In the genomic region with DNA sequence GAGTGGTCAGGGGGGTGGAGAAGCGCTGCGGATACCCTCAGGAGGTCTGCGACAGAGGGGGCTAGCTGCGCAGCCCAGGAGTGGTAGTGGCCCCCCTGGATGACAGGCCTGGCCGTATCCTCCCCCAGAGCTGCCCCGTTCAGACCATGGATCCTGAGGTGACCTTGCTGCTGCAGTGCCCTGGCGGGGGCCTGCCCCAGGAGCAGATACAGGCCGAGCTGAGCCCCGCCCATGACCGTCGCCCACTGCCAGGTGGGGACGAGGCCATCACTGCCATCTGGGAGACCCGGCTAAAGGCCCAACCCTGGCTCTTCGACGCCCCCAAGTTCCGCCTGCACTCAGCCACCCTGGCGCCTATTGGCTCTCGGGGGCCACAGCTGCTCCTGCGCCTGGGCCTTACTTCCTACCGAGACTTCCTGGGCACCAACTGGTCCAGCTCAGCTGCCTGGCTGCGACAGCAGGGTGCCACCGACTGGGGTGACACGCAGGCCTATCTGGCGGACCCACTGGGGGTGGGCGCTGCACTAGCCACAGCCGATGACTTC, we compare ENCODE assay signal across 8 cellular contexts. TPM values are rescaled to one million over a fixed set of nuclear protein-coding genes. Genes with fewer than 3 reads are reported as not detected.
A peak's percentile ranks its signal among the peaks of the same experiment; 100 is the strongest.
DNase-seq lines count a peak whose midpoint lies in the region; ATAC-seq and TF ChIP-seq lines count a peak whose summit lies in the region.

No MANE protein-coding gene starts in this region.

- WGBS in psoas muscle, 3 donors = 6 to 13% (median 9%) methylated on average over 22 to 26 of the region's 26 CpGs

- BruUV-seq in OCI-LY7 (replicated peaks; lab: Mats Ljungman, UMichigan) = TSS peak; percentile 32

- H3K9me2 ChIP-seq in OCI-LY7 (ENCODE audit: insufficient read depth, low read length) = no peaks in the 10 kb centered on the region

- TF ChIP-seq CTCF in OCI-LY7 (conservative IDR thresholded peaks at IDR 0.05; ENCODE audit: low read length) (no peak), cardiac muscle cell (IDR thresholded peaks at IDR 0.05; ENCODE audit: low read depth, low read length) (no peak), psoas muscle (IDR thresholded peaks at IDR 0.05) (no peak)

- H3K4me1 ChIP-seq in OCI-LY7 (ENCODE audit: insufficient read depth, low read length, poor library complexity, severe bottlenecking) (peaks cover 38% of the 10 kb centered on the region), cardiac muscle cell (ENCODE audit: low read depth) (peaks cover 20% of the 10 kb centered on the region), psoas muscle (peaks cover 57% of the 10 kb centered on the region)

- H3K9me3 ChIP-seq in OCI-LY7 (ENCODE audit: low read length) (no peaks in the 10 kb centered on the region), cardiac muscle cell (ENCODE audit: low read depth) (no peaks in the 10 kb centered on the region), psoas muscle (no peaks in the 10 kb centered on the region)

- peak; percentile 32 for ATAC-seq in HG03066 (IDR thresholded peaks at IDR 0.05; ENCODE audit: low read depth, unreplicated experiment)
- ATAC-seq in psoas muscle = peak; percentile 43 to 59 (median 56)

- POLR2A ChIA-PET in OCI-LY7 (lab: Charles Lee) = interaction anchor here (0.6 to 4.4 kb wide), 10 partner anchors 9 to 789 kb away, joined by 3 to 29 read pairs (median 4); a partner anchor contains a TSS

- H3K4me2 ChIP-seq in OCI-LY7 (ENCODE audit: low read length) = peak overlapping the region; percentile 99

- H3K4me3 ChIP-seq in OCI-LY7 (ENCODE audit: low read depth, low read length, poor library complexity, severe bottlenecking) (peak overlapping the region; percentile 83), cardiac muscle cell (peak overlapping the region; percentile 68), psoas muscle (peak overlapping the region; percentile 74)

- H3K36me3 ChIP-seq in OCI-LY7 (ENCODE audit: insufficient read depth, low read length) (peaks cover 27% of the 10 kb centered on the region), cardiac muscle cell (peaks cover 4% of the 10 kb centered on the region), psoas muscle (ENCODE audit: insufficient read depth in 1 of 2, low read depth in 1 of 2) (peaks cover 0 to 16% of the 10 kb centered on the region in 2 donors)

- CTCF ChIA-PET in OCI-LY7 (lab: Charles Lee; ENCODE audit: unreplicated experiment) = interaction anchor here (0.6 to 1.3 kb wide), 3 partner anchors 20 to 576 kb away, joined by 3 to 4 read pairs (median 3); a partner anchor contains a TSS

- DNase-seq in ELR (ENCODE audit: low read depth) (peak; percentile 30), OCI-LY7 (ENCODE audit: low spot score) (peak; percentile 78), cardiac muscle cell (ENCODE audit: low read depth in 1 of 2, low spot score in 1 of 2) (no peak), psoas muscle (peak; percentile 69 to 76), mucosa of gallbladder (ENCODE audit: low spot score) (no peak), NCI-H1436 treated with DMSO at 0.1 percent for 48 hours (lab: John Stamatoyannopoulos, UW) (no peak)
- peak; percentile 34 for DNase-seq in activated gamma-delta T cell treated with anti-CD3 and anti-CD28 coated beads, Interleukin-2, amount 50 U/mL, for 16 hours (ENCODE audit: low read depth)

- H3K79me2 ChIP-seq in OCI-LY7 (ENCODE audit: insufficient read depth, low read depth, low read length) = peaks cover 8% of the 10 kb centered on the region; the same call in 1 of the 2 replicates

- intact Hi-C loops in OCI-LY7 (cut with micrococcal nuclease; ENCODE audit: unreplicated experiment) = loop anchor here (1.0 kb wide), 2 partner anchors 19 to 43 kb away; no protein-coding TSS in a partner anchor
- intact Hi-C loops in psoas muscle (cut with DNase I) = loop anchor here in 1 of 2 donors (5.0 kb wide), 1 partner anchor 39 kb away; a partner anchor contains a TSS

- H2AFZ ChIP-seq in OCI-LY7 (ENCODE audit: low read length) = 0 out of 2 replicates have a peak overlapping the region, but pooled peaks have one; percentile 15

- H3K27me3 ChIP-seq in cardiac muscle cell (no peaks in the 10 kb centered on the region), psoas muscle (ENCODE audit: insufficient read depth in 3 of 3, low read length in 2 of 3) (no peaks in the 10 kb centered on the region)

- H3K27ac ChIP-seq in OCI-LY7 (ENCODE audit: low read depth, low read length, poor library complexity, severe bottlenecking) (peak overlapping the region; percentile 77), cardiac muscle cell (no peak overlapping the region), psoas muscle (peak overlapping the region; percentile 91)

- H4K20me1 ChIP-seq in OCI-LY7 (ENCODE audit: insufficient read depth, low read length) = no peaks in the 10 kb centered on the region

RNA-seq across cellular contexts. Expression of a gene that starts 0.5 kb away (rescaled TPM):
- 54.6 and 81.4 TPM in 2 replicates for total RNA-seq in OCI-LY7 (2014; rRNA removed; shearing (Covaris generic))
- 98.4 and 100 TPM in 2 replicates for total RNA-seq in OCI-LY7 (2022)
- total RNA-seq in cardiac muscle cell = 76.0 and 98.8 TPM in 2 replicates
- 88.3 and 90.6 TPM in 2 replicates for polyA plus RNA-seq in cardiac muscle cell
- total RNA-seq in psoas muscle = 10 to 100 TPM; 39.6 to 59.3 (median 49.6) TPM
- 10 to 100 TPM; 31.6 to 56.0 (median 43.0) TPM for polyA plus RNA-seq in psoas muscle
- 78.6 TPM for total RNA-seq in mucosa of gallbladder

RNA-seq across cellular contexts. Expression of a gene that starts 0.6 kb away (rescaled TPM):
- total RNA-seq in OCI-LY7 (2014; rRNA removed; shearing (Covaris generic)) = 35.7 and 49.0 TPM in 2 replicates
- 40.1 and 40.6 TPM in 2 replicates for total RNA-seq in OCI-LY7 (2022)
- 117 and 131 TPM in 2 replicates for total RNA-seq in cardiac muscle cell
- 137 and 161 TPM in 2 replicates for polyA plus RNA-seq in cardiac muscle cell
- total RNA-seq in psoas muscle = 100 to 1,000 TPM in 1 of 4 donors, 10 to 100 TPM in 3; 49.6 to 131 (median 92.5) TPM
- polyA plus RNA-seq in psoas muscle = 100 to 1,000 TPM in 2 of 3 donors, 10 to 100 TPM in 1; 88.9 to 109 (median 103) TPM
- 47.4 TPM for total RNA-seq in mucosa of gallbladder

RNA-seq across cellular contexts. Expression of a gene that starts 3.8 kb away (rescaled TPM):
- total RNA-seq in OCI-LY7 (2014; rRNA removed; shearing (Covaris generic)) = 14.1 and 19.2 TPM in 2 replicates
- total RNA-seq in OCI-LY7 (2022) (42.4 and 56.0 TPM in 2 replicates), cardiac muscle cell (75.5 and 79.9 TPM in 2 replicates), psoas muscle (10 to 100 TPM; 22.9 to 45.8 (median 30.5) TPM), mucosa of gallbladder (62.7 TPM)
- polyA plus RNA-seq in cardiac muscle cell (126 and 132 TPM in 2 replicates), psoas muscle (10 to 100 TPM; 29.3 to 39.7 (median 29.6) TPM)

RNA-seq across cellular contexts. Expression of a gene that starts 7.8 kb away (rescaled TPM):
- total RNA-seq in OCI-LY7 (2014; rRNA removed; shearing (Covaris generic)) = 35.3 and 46.3 TPM in 2 replicates
- total RNA-seq in OCI-LY7 (2022) = 59.6 and 60.8 TPM in 2 replicates
- total RNA-seq in cardiac muscle cell = 162 and 206 TPM in 2 replicates
- polyA plus RNA-seq in cardiac muscle cell = 178 and 199 TPM in 2 replicates
- 100 to 1,000 TPM in 2 of 4 donors, 10 to 100 TPM in 2; 77.0 to 125 (median 103) TPM for total RNA-seq in psoas muscle
- 100 to 1,000 TPM in 1 of 3 donors, 10 to 100 TPM in 2; 80.4 to 104 (median 100.0) TPM for polyA plus RNA-seq in psoas muscle
- 104 TPM for total RNA-seq in mucosa of gallbladder

RNA-seq across cellular contexts. Expression of a gene that starts 14.3 kb away (rescaled TPM):
- 57.3 and 70.6 TPM in 2 replicates for total RNA-seq in OCI-LY7 (2014; rRNA removed; shearing (Covaris generic))
- total RNA-seq in OCI-LY7 (2022) (39.7 and 45.5 TPM in 2 replicates), cardiac muscle cell (102 and 177 TPM in 2 replicates), psoas muscle (10 to 100 TPM; 17.8 to 26.6 (median 22.3) TPM), mucosa of gallbladder (120 TPM)
- polyA plus RNA-seq in cardiac muscle cell (191 and 321 TPM in 2 replicates), psoas muscle (100 to 1,000 TPM in 1 of 3 donors, 10 to 100 TPM in 2; 45.4 to 228 (median 85.1) TPM)

Comparison
In these comparisons a context has a peak if more than half of its experiments do, and no peak if none do; other contexts are left out.
1. DNase-seq: peak in ELR (single experiment), OCI-LY7 (single experiment), activated gamma-delta T cell treated with anti-CD3 and anti-CD28 coated beads, Interleukin-2, amount 50 U/mL, for 16 hours (single experiment) and psoas muscle (2 of 2); none in cardiac muscle cell (0 of 2), mucosa of gallbladder (single experiment) and NCI-H1436 treated with DMSO at 0.1 percent for 48 hours (single experiment).
2. Peak in every context shown above with its lines, with median percentiles within 50 percentile points of each other: H3K4me3 ChIP-seq.